In the genomic region with DNA sequence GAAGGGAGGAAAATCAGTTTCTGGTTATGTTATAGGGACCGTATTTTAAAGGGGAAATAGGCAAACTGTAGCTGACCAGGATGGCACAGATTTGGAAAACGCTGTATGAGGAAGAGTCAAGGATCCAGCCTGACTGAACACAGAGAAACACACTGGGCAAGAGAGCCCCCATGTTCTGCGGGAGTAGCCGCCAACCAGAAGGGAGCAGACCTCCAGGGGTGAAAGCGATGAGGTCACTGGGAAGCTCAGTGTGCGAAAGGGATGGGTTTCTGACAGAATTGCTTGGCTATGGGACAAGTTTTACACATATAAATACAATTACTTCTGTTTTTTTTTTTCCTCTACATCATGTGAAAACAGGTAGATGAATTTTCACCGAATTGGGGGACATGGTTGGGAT, we compare ENCODE assay signal across 34 cellular contexts.
"Had no signal": no experiment of that assay in that cellular context is flagged by ENCODE, and none has a peak within 500 bp of the region (broad histone marks: within the 10 kb centered on the region; RNA-seq: fewer than 3 reads in every experiment).

No MANE protein-coding gene starts in this region.

- H3K9me3 Mint-ChIP-seq: activated CD4-positive, alpha-beta memory T cell treated with anti-CD3 and anti-CD28 coated beads for 36 hours; activated CD4-positive, alpha-beta T cell treated with anti-CD3 and anti-CD28 coated beads, Interleukin-2, amount 10 ng/mL, durations not matched to agents 24 days and 14 days; activated CD8-positive, alpha-beta T cell treated with anti-CD3 and anti-CD28 coated beads for 36 hours; activated naive CD4-positive, alpha-beta T cell treated with anti-CD3 and anti-CD28 coated beads, Interleukin-2, amount 50 U/mL, for 72 hours; activated naive CD8-positive, alpha-beta T cell treated with anti-CD3 and anti-CD28 coated beads for 36 hours; activated T-cell treated with anti-CD3 and anti-CD28 coated beads, Interleukin-2, amount 50 U/mL, for 4 hours; activated T-cell treated with anti-CD3 and anti-CD28 coated beads, Interleukin-2, amount 50 U/mL, for 72 hours; activated T-helper 1 cell treated with anti-CD3 and anti-CD28 coated beads, Interleukin-12 subunit alpha, Interleukin-12 subunit beta, Interleukin-2, Interleukin-4 antibody, amounts not matched to agents 30 ng/mL and 10 ng/mL and 1 ng/mL, durations not matched to agents 14 hours and 24 hours and 36 hours; activated T-helper 17 cell treated with anti-CD3 and anti-CD28 coated beads, Interleukin-2, amount 50 U/mL, for 72 hours; T-helper 1 cell treated with Interleukin-12 subunit alpha and Interleukin-12 subunit beta and Interleukin-4 antibody, amounts not matched to agents 30 μg/mL and 1 μg/mL, for 36 hours; T-helper 2 cell treated with Interferon-gamma antibody and Interleukin-4, amounts not matched to agents 5 μg/mL and 100 μg/mL, for 36 hours had no signal

- H3K9me3 ChIP-seq: adrenal gland, body of pancreas had no signal

- H3K4me1 ChIP-seq: adrenal gland had no signal

- H3K4me1 Mint-ChIP-seq: activated B cell treated with CpG ODN at 0.5 μM for 24 hours; activated CD4-positive, alpha-beta T cell treated with anti-CD3 and anti-CD28 coated beads, Interleukin-2, amount 10 ng/mL, durations not matched to agents 24 days and 14 days; activated naive CD8-positive, alpha-beta T cell treated with anti-CD3 and anti-CD28 coated beads for 36 hours; activated T-helper 17 cell treated with anti-CD3 and anti-CD28 coated beads, Interleukin-2, amount 50 U/mL, for 72 hours had no signal

- H3K27ac Mint-ChIP-seq: activated B cell treated with CpG ODN at 0.5 μM for 24 hours; activated CD4-positive, alpha-beta memory T cell treated with anti-CD3 and anti-CD28 coated beads for 36 hours; activated CD4-positive, alpha-beta T cell treated with anti-CD3 and anti-CD28 coated beads, Interleukin-2, amount 10 ng/mL, durations not matched to agents 24 days and 14 days; activated CD8-positive, alpha-beta T cell treated with anti-CD3 and anti-CD28 coated beads for 36 hours; activated naive CD4-positive, alpha-beta T cell treated with anti-CD3 and anti-CD28 coated beads for 36 hours; activated naive CD4-positive, alpha-beta T cell treated with anti-CD3 and anti-CD28 coated beads, Interleukin-2, amount 50 U/mL, for 72 hours; activated naive CD8-positive, alpha-beta T cell treated with anti-CD3 and anti-CD28 coated beads for 36 hours; activated T-cell treated with anti-CD3 and anti-CD28 coated beads, Interleukin-2, amount 50 U/mL, for 72 hours; activated T-helper 1 cell treated with anti-CD3 and anti-CD28 coated beads, Interleukin-12 subunit alpha, Interleukin-12 subunit beta, Interleukin-2, Interleukin-4 antibody, amounts not matched to agents 30 ng/mL and 10 ng/mL and 1 ng/mL, durations not matched to agents 14 hours and 24 hours and 36 hours; activated T-helper 17 cell treated with anti-CD3 and anti-CD28 coated beads, Interleukin-2, amount 50 U/mL, for 72 hours; T-helper 1 cell treated with Interleukin-12 subunit alpha and Interleukin-12 subunit beta and Interleukin-4 antibody, amounts not matched to agents 30 μg/mL and 1 μg/mL, for 36 hours; T-helper 2 cell treated with Interferon-gamma antibody and Interleukin-4, amounts not matched to agents 5 μg/mL and 100 μg/mL, for 36 hours had no signal

- DNase-seq: activated B cell treated with CpG ODN at 0.5 μM for 24 hours; activated CD4-positive, alpha-beta memory T cell treated with anti-CD3 and anti-CD28 coated beads for 36 hours; activated CD4-positive, alpha-beta T cell treated with anti-CD3 and anti-CD28 coated beads for 4 hours; activated CD4-positive, alpha-beta T cell treated with anti-CD3 and anti-CD28 coated beads, Interleukin-2, amount 10 ng/mL, durations not matched to agents 24 days and 14 days; activated CD4-positive, alpha-beta T cell treated with anti-CD3 and anti-CD28 coated beads, Interleukin-2, amount 50 U/mL, for 1 hour; activated CD4-positive, alpha-beta T cell treated with anti-CD3 and anti-CD28 coated beads, Interleukin-2, amount 50 U/mL, for 4 hours; activated CD4-positive, CD25-positive, alpha-beta regulatory T cell treated with anti-CD3 and anti-CD28 coated beads, Interleukin-2, amount 50 U/mL, for 72 hours; activated CD8-positive, alpha-beta memory T cell treated with anti-CD3 and anti-CD28 coated beads, Interleukin-2, amount 50 U/mL, for 4 hours; activated CD8-positive, alpha-beta T cell treated with anti-CD3 and anti-CD28 coated beads for 36 hours; activated effector memory CD4-positive, alpha-beta T cell treated with anti-CD3 and anti-CD28 coated beads, Interleukin-2, amount 50 U/mL, for 16 hours; activated gamma-delta T cell treated with Interleukin-2 at 50 U/mL for 16 hours; activated naive CD4-positive, alpha-beta T cell; activated naive CD4-positive, alpha-beta T cell treated with anti-CD3 and anti-CD28 coated beads for 36 hours; activated naive CD4-positive, alpha-beta T cell treated with anti-CD3 and anti-CD28 coated beads, Interleukin-2, amount 50 U/mL, for 16 hours; activated naive CD8-positive, alpha-beta T cell treated with anti-CD3 and anti-CD28 coated beads for 36 hours; activated T-cell treated with anti-CD3 and anti-CD28 coated beads for 4 hours; activated T-cell treated with anti-CD3 and anti-CD28 coated beads, Interleukin-2, amount 50 U/mL, for 1 hour; activated T-cell treated with anti-CD3 and anti-CD28 coated beads, Interleukin-2, amount 50 U/mL, for 4 hours; activated T-cell treated with anti-CD3 and anti-CD28 coated beads, Interleukin-2, amount 50 U/mL, for 72 hours; adrenal gland; amniotic stem cell; aorta; body of pancreas; central memory CD4-positive, alpha-beta T cell; T-helper 1 cell; T-helper 2 cell; T-helper 9 cell had no signal

- ATAC-seq: activated CD8-positive, alpha-beta T cell treated with anti-CD3 and anti-CD28 coated beads for 36 hours; activated naive CD4-positive, alpha-beta T cell treated with anti-CD3 and anti-CD28 coated beads, Interleukin-2, amount 50 U/mL, for 72 hours; activated T-cell treated with anti-CD3 and anti-CD28 coated beads, Interleukin-2, amount 50 U/mL, for 4 hours; activated T-cell treated with anti-CD3 and anti-CD28 coated beads, Interleukin-2, amount 50 U/mL, for 72 hours; activated T-helper 17 cell treated with anti-CD3 and anti-CD28 coated beads, Interleukin-2, amount 50 U/mL, for 72 hours; body of pancreas had no signal

- H3K27me3 ChIP-seq: adrenal gland, body of pancreas, cardiac muscle cell had no signal

- H3K36me3 Mint-ChIP-seq: activated CD4-positive, alpha-beta memory T cell treated with anti-CD3 and anti-CD28 coated beads for 36 hours; activated naive CD4-positive, alpha-beta T cell treated with anti-CD3 and anti-CD28 coated beads, Interleukin-2, amount 50 U/mL, for 72 hours; activated naive CD8-positive, alpha-beta T cell treated with anti-CD3 and anti-CD28 coated beads for 36 hours had no signal

- H3K27me3 Mint-ChIP-seq: activated CD4-positive, alpha-beta T cell treated with anti-CD3 and anti-CD28 coated beads, Interleukin-2, amount 10 ng/mL, durations not matched to agents 24 days and 14 days; activated CD8-positive, alpha-beta T cell treated with anti-CD3 and anti-CD28 coated beads for 36 hours had no signal

- H3K27ac ChIP-seq: adrenal gland, body of pancreas, cardiac muscle cell, VCaP had no signal

- H3K36me3 ChIP-seq: adrenal gland, cardiac muscle cell had no signal

- H3K4me3 ChIP-seq: adrenal gland, body of pancreas, cardiac muscle cell had no signal

- H3K4me3 Mint-ChIP-seq: activated B cell treated with CpG ODN at 0.5 μM for 24 hours; activated CD4-positive, alpha-beta memory T cell treated with anti-CD3 and anti-CD28 coated beads for 36 hours; activated CD4-positive, alpha-beta T cell treated with anti-CD3 and anti-CD28 coated beads, Interleukin-2, amount 10 ng/mL, durations not matched to agents 24 days and 14 days; activated CD8-positive, alpha-beta T cell treated with anti-CD3 and anti-CD28 coated beads for 36 hours; activated naive CD4-positive, alpha-beta T cell treated with anti-CD3 and anti-CD28 coated beads for 36 hours; activated naive CD8-positive, alpha-beta T cell treated with anti-CD3 and anti-CD28 coated beads for 36 hours; activated T-cell treated with anti-CD3 and anti-CD28 coated beads, Interleukin-2, amount 50 U/mL, for 4 hours; activated T-cell treated with anti-CD3 and anti-CD28 coated beads, Interleukin-2, amount 50 U/mL, for 72 hours; activated T-helper 1 cell treated with anti-CD3 and anti-CD28 coated beads, Interleukin-12 subunit alpha, Interleukin-12 subunit beta, Interleukin-2, Interleukin-4 antibody, amounts not matched to agents 30 ng/mL and 10 ng/mL and 1 ng/mL, durations not matched to agents 14 hours and 24 hours and 36 hours; activated T-helper 17 cell treated with anti-CD3 and anti-CD28 coated beads, Interleukin-2, amount 50 U/mL, for 72 hours; T-helper 1 cell treated with Interleukin-12 subunit alpha and Interleukin-12 subunit beta and Interleukin-4 antibody, amounts not matched to agents 30 μg/mL and 1 μg/mL, for 36 hours; T-helper 2 cell treated with Interferon-gamma antibody and Interleukin-4, amounts not matched to agents 5 μg/mL and 100 μg/mL, for 36 hours had no signal
